In the genomic region with DNA sequence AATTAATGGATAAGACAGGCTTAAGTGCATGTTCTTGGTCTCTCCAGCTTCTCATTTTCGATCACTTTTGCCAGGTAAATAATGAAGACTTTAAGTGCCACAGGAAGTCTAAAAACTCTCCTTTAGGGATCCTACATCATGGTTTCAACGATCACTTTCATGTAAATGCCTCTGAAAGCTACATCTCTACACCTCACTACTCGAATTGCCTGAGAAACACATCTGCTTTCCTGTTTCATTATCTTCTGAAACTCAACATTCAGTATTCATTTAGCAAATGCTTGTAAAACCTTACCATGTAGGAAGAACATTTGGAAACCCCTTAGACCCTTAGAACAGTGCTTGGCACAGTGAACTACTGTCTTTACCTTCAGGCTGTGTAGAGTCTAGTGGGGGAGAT, we compare ENCODE assay signal across 27 cellular contexts.
"Had no signal": no experiment of that assay in that cellular context is flagged by ENCODE, and none has a peak within 500 bp of the region (broad histone marks: within the 10 kb centered on the region; RNA-seq: fewer than 3 reads in every experiment).

No MANE protein-coding gene starts in this region.

- H3K4me1 ChIP-seq: gastrocnemius medialis, pancreas, prostate gland, testis, vagina had no signal

- H3K36me3 ChIP-seq: gastrocnemius medialis, pancreas, prostate gland, vagina had no signal

- H3K4me3 ChIP-seq: gastrocnemius medialis, pancreas, prostate gland, skin epidermis, testis, vagina had no signal

- DNase-seq: activated CD4-positive, alpha-beta memory T cell treated with anti-CD3 and anti-CD28 coated beads for 36 hours; activated CD4-positive, alpha-beta T cell treated with anti-CD3 and anti-CD28 coated beads for 4 hours; activated CD8-positive, alpha-beta memory T cell treated with anti-CD3 and anti-CD28 coated beads, Interleukin-2, amount 50 U/mL, for 48 hours; activated naive CD8-positive, alpha-beta T cell treated with anti-CD3 and anti-CD28 coated beads, Interleukin-2, amount 50 U/mL, for 24 hours; activated T-cell treated with anti-CD3 and anti-CD28 coated beads, Interleukin-2, amount 50 U/mL, for 24 hours; amygdala; caudate nucleus; cortex of kidney; effector memory CD8-positive, alpha-beta T cell; erythroblast; gastrocnemius medialis; head of caudate nucleus; hippocampal formation; left colon; naive thymus-derived CD8-positive, alpha-beta T cell; nucleus accumbens; pancreas; retina; stimulated activated CD4-positive, alpha-beta T cell treated with anti-CD3 and anti-CD28 coated beads, Interleukin-12 subunit alpha, Interleukin-12 subunit beta, amount 100 ng/mL, for 4 hours; stimulated activated CD4-positive, alpha-beta T cell treated with anti-CD3 and anti-CD28 coated beads, Interleukin-4, amount 100 ng/mL, for 1 hour; stimulated activated naive CD8-positive, alpha-beta T cell treated with anti-CD3 and anti-CD28 coated beads, Interleukin-15, Interleukin-2, amounts not matched to agents 100 U/mL and 50 U/mL, for 24 hours; testis; trophoblast cell had no signal

- H3K27ac ChIP-seq: gastrocnemius medialis, pancreas, skin epidermis, testis, vagina had no signal

- H3K9me3 ChIP-seq: gastrocnemius medialis, pancreas, prostate gland, testis, vagina had no signal

- H3K27me3 ChIP-seq: gastrocnemius medialis, pancreas, testis, vagina had no signal

- FAIRE-seq: keratinocyte, pancreas had no signal
